ENCODE assay signal across 6 cellular contexts in the genomic region with DNA sequence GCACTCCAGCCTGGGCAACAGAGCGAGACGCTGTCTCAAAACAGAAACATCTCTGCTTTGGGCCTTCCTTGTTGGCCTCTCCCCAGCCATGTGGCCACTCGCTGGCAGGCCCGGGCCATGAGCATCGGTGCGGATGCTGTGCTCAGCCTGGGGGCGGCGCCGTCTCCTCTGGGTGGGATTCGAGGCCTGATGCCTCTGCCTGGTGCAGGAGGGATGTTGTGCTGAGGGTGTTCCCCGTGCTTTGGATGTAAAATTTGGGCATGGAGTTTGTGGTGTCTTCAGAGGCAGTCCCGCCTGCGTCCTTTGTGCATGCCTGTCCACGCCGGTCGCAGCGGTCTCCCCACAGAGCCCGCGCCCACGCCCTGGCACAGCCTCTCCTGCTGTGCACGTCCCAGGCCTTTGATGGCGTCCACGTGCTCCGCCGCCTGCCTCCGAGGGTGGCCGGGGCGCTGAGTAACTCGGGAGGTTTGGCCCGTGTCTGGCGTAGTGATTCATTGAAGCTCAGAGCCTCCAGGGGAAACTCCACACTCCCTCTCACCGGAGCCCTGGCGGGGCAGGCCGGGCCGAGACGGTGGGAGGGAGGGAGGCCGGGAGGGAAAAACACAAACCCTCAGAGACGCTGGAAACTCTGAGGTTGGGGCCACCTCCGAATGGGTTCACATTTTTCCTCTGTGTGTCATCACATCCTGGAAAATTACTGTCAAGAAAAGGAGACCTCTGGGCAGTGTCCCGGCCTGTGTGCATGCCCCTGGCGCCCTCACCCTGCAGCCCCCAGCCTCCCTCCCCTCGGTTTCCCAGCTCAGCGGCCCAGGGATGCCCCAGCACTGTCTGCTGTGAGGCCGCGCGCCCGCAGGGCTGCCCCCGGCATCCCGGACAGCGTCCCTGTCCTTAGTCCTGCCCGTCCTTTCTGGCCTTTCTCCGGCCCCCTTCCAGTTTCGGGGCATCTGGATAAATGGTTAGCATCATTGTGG. TPM values are rescaled to one million over a fixed set of nuclear protein-coding genes. Genes with fewer than 3 reads are reported as not detected.
A peak's percentile ranks its signal among the peaks of the same experiment; 100 is the strongest.
DNase-seq lines count a peak whose midpoint lies in the region; ATAC-seq and TF ChIP-seq lines count a peak whose summit lies in the region.

No MANE protein-coding gene starts in this region.

- H3K4me3 Mint-ChIP-seq in CD4-positive, alpha-beta T cell: no peak overlapping the region

- H3K4me1 Mint-ChIP-seq in CD4-positive, alpha-beta T cell (ENCODE audit: low read depth): no peaks in the 10 kb centered on the region

- no peaks in the 10 kb centered on the region for H3K27me3 Mint-ChIP-seq in CD4-positive, alpha-beta T cell

- POLR2A ChIA-PET in CD4-positive, alpha-beta T cell (lab: Charles Lee): no interaction called here

- H3K9ac ChIP-seq in skeletal muscle satellite cell (ENCODE audit: low read depth, low read length): peak overlapping the region; percentile 5

- DNase-seq in HuH-7.5 (ENCODE audit: low spot score) (peak; percentile 45), epidermal melanocyte (ENCODE audit: insufficient read length, low spot score) (peak; percentile 89), posterior cingulate gyrus (no peak), NCI-H69 (lab: John Stamatoyannopoulos, UW) (no peak)
- DNase-seq in CD4-positive, alpha-beta T cell: no peak

- H3K27ac ChIP-seq in CD4-positive, alpha-beta T cell (ENCODE audit: low read depth, low read length): no peak overlapping the region

- peak overlapping the region; percentile 62 for H3K4me2 ChIP-seq in skeletal muscle satellite cell (ENCODE audit: low read length)

- H3K27ac Mint-ChIP-seq in CD4-positive, alpha-beta T cell: no peak overlapping the region

- no peaks in the 10 kb centered on the region for H3K36me3 Mint-ChIP-seq in CD4-positive, alpha-beta T cell (ENCODE audit: low read depth)

- no peak overlapping the region for H3K4me3 ChIP-seq in skeletal muscle satellite cell (ENCODE audit: low read length)

- H3K36me3 ChIP-seq in skeletal muscle satellite cell (ENCODE audit: insufficient read depth, low read length): no peaks in the 10 kb centered on the region

- no peaks in the 10 kb centered on the region for H3K9me3 ChIP-seq in skeletal muscle satellite cell (replicated peaks; ENCODE audit: low read length)
- H3K9me3 ChIP-seq in CD4-positive, alpha-beta T cell (ENCODE audit: control insufficient read depth, low read length): no peaks in the 10 kb centered on the region

- intact Hi-C loops in CD4-positive, alpha-beta T cell (cut with DNase I, micrococcal nuclease): no loop called here
- intact Hi-C loops in posterior cingulate gyrus (cut with DNase I): no loop called here

- no peak for TF ChIP-seq CTCF in CD4-positive, alpha-beta T cell (IDR thresholded peaks at IDR 0.05)

- no peak for ATAC-seq in CD4-positive, alpha-beta T cell (ENCODE audit: poor library complexity)

- peaks cover 56% of the 10 kb centered on the region for H3K4me1 ChIP-seq in skeletal muscle satellite cell (ENCODE audit: control insufficient read depth, insufficient read depth, low read length)

- H3K9me3 Mint-ChIP-seq in CD4-positive, alpha-beta T cell: no peaks in the 10 kb centered on the region

- CTCF ChIA-PET in CD4-positive, alpha-beta T cell (lab: Charles Lee): interaction anchor here (1.1 kb wide), 1 partner anchor 44 kb away, joined by 4 read pairs; no protein-coding TSS in a partner anchor

- no peaks in the 10 kb centered on the region for H3K27me3 ChIP-seq in skeletal muscle satellite cell (ENCODE audit: control insufficient read depth, insufficient read depth, low read length)
- no peaks in the 10 kb centered on the region for H3K27me3 ChIP-seq in CD4-positive, alpha-beta T cell (ENCODE audit: control insufficient read depth, insufficient read depth, low read length)

RNA-seq across cellular contexts. Expression of a gene that starts 19.0 kb away (rescaled TPM):
- total RNA-seq in skeletal muscle satellite cell (2012; rRNA removed): 51.5 and 63.9 TPM in 2 replicates
- 10 to 100 TPM; 14.9 to 19.6 TPM for total RNA-seq in CD4-positive, alpha-beta T cell

RNA-seq across cellular contexts. Expression of a gene that starts 19.4 kb away (rescaled TPM):
- 8.6 and 13.5 TPM in 2 replicates for total RNA-seq in skeletal muscle satellite cell (2012; rRNA removed)
- total RNA-seq in CD4-positive, alpha-beta T cell: 10 to 100 TPM; 17.7 to 17.9 TPM

RNA-seq across cellular contexts. Expression of a gene that starts 26.3 kb away (rescaled TPM):
- total RNA-seq in skeletal muscle satellite cell (2012; rRNA removed): 21.4 and 34.2 TPM in 2 replicates
- total RNA-seq in CD4-positive, alpha-beta T cell: 10 to 100 TPM; 19.1 to 22.7 TPM

RNA-seq across cellular contexts. Expression of a gene that starts 27.8 kb away (rescaled TPM):
- total RNA-seq in skeletal muscle satellite cell (2012; rRNA removed): 9.6 and 15.5 TPM in 2 replicates
- 1 to 10 TPM; 3.3 to 5.3 TPM for total RNA-seq in CD4-positive, alpha-beta T cell

RNA-seq across cellular contexts. Expression of a gene that starts 33.8 kb away (rescaled TPM):
- 49.1 and 63.1 TPM in 2 replicates for total RNA-seq in skeletal muscle satellite cell (2012; rRNA removed)
- 100 to 1,000 TPM; 103 to 119 TPM for total RNA-seq in CD4-positive, alpha-beta T cell

Comparison
In these comparisons a context has a peak if more than half of its experiments do, and no peak if none do; other contexts are left out.
1. DNase-seq: peak in HuH-7.5 (single experiment) and epidermal melanocyte (single experiment); none in CD4-positive, alpha-beta T cell (0 of 10), posterior cingulate gyrus (0 of 10) and NCI-H69 (single experiment).